Comparison of ENCODE assay signal across 19 cellular contexts in the genomic region with DNA sequence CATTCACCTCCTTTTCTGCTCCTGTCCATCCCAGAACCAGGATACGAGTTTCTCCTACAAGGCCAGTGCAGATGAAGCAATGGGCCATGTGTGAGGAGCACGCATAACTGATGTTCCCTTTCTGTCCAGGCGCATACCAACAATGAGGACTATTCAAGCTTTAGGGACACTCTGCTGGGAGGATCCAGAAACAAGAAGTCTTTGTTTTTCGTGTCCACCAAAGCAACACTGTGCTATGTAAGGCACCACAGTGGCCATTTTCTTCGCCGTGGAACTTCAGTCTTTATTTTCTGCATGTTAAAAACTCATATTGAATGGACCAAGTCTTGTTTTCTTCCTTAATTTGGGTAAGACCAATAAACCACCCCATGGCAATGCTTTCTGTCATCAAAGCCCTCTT.
DNase-seq lines count a peak whose midpoint lies in the region; ATAC-seq and TF ChIP-seq lines count a peak whose summit lies in the region.
"Had no signal": no experiment of that assay in that cellular context is flagged by ENCODE, and none has a peak within 500 bp of the region (broad histone marks: within the 10 kb centered on the region; RNA-seq: fewer than 3 reads in every experiment).

No MANE protein-coding gene starts in this region.

- in situ Hi-C loops in G401 (cut with HindIII; ENCODE audit: low sequenced_read_pairs) = no loop called here

- H3K27me3 ChIP-seq in ectodermal cell (ENCODE audit: control insufficient read depth, insufficient read depth, low read length, poor library complexity, severe bottlenecking) (no peaks in the 10 kb centered on the region), vagina (no peaks in the 10 kb centered on the region)
- H3K27me3 ChIP-seq: gastrocnemius medialis, SJCRH30, uterus had no signal

- intact Hi-C loops in sciatic nerve (cut with DNase I) = no loop called here
- intact Hi-C loops in vagina (cut with DNase I) = no loop called here

- H3K4me1 ChIP-seq in ectodermal cell (ENCODE audit: control insufficient read depth, insufficient read depth, low read length) (peaks cover 3% of the 10 kb centered on the region), vagina (peaks cover 26% of the 10 kb centered on the region)
- H3K4me1 ChIP-seq: gastrocnemius medialis, SJCRH30, uterus had no signal

- H3K4me3 ChIP-seq in ectodermal cell (ENCODE audit: insufficient read depth, low read depth, low read length) (no peak overlapping the region), vagina (no peak overlapping the region)
- H3K4me3 ChIP-seq: gastrocnemius medialis, SJCRH30, uterus had no signal

- 88 to 91% methylated on average over 6 of the region's 6 CpGs for WGBS in ectodermal cell, 2 experiments

- DNase-seq in G401 (ENCODE audit: low spot score) (peak; percentile 22), islet precursor cell (peak; percentile 77), sciatic nerve (ENCODE audit: low spot score) (no peak), HCEC 1CT (no peak), vagina (ENCODE audit: extremely low spot score in 2 of 2) (no peak)
- DNase-seq: activated CD4-positive, alpha-beta T cell treated with anti-CD3 and anti-CD28 coated beads for 48 hours; activated T-cell treated with anti-CD3 and anti-CD28 coated beads for 4 hours; gastrocnemius medialis; immature natural killer cell; NCI-H1436; SJCRH30; stimulated activated naive B cell treated with anti-CD40 and anti-IgM and Interleukin-4, amounts not matched to agents 10 μg/mL and 1 μg/mL and 100 μg/mL, for 72 hours; T1000; uterus had no signal

- no peak for TF ChIP-seq CTCF in vagina (IDR thresholded peaks at IDR 0.05)

- ATAC-seq in sciatic nerve = peak; percentile 87
- no peak for ATAC-seq in HG03565 (IDR thresholded peaks at IDR 0.05; ENCODE audit: unreplicated experiment)
- no peak for ATAC-seq in HG02938 (IDR thresholded peaks at IDR 0.05; ENCODE audit: unreplicated experiment)
- ATAC-seq: activated naive CD4-positive, alpha-beta T cell treated with anti-CD3 and anti-CD28 coated beads, Interleukin-2, amount 50 U/mL, for 72 hours; gastrocnemius medialis; stimulated activated naive B cell treated with anti-CD40 and anti-IgM and Interleukin-4, amounts not matched to agents 10 μg/mL and 1 μg/mL and 100 μg/mL, for 72 hours had no signal

- H3K36me3 ChIP-seq in ectodermal cell (ENCODE audit: control insufficient read depth, insufficient read depth, low read length) = no peaks in the 10 kb centered on the region
- H3K36me3 ChIP-seq in vagina = no peaks in the 10 kb centered on the region
- H3K36me3 ChIP-seq: gastrocnemius medialis, SJCRH30, uterus had no signal

- no peak for TF ChIP-seq POLR2A in vagina (IDR thresholded peaks at IDR 0.05)

- H3K9me3 ChIP-seq in ectodermal cell (ENCODE audit: control insufficient read depth, low read length) (no peaks in the 10 kb centered on the region), vagina (no peaks in the 10 kb centered on the region)
- H3K9me3 ChIP-seq: gastrocnemius medialis, SJCRH30, uterus had no signal

- H3K27ac ChIP-seq in ectodermal cell (ENCODE audit: insufficient read depth, low read depth, low read length, poor library complexity, severe bottlenecking) = peak overlapping the region; percentile 38
- H3K27ac ChIP-seq in vagina = no peak overlapping the region
- H3K27ac ChIP-seq: gastrocnemius medialis, KMS-11, SJCRH30, uterus had no signal

Comparison
In these comparisons a context has a peak if more than half of its experiments do, and no peak if none do; other contexts are left out.
1. DNase-seq: peak in G401 (single experiment) and islet precursor cell (single experiment); none in sciatic nerve (single experiment), HCEC 1CT (single experiment) and vagina (0 of 2).